10 cellular contexts compared by ENCODE assay signal in genomic region chr12:50246159-50246865, GRCh38. TPM values are rescaled to one million over a fixed set of nuclear protein-coding genes. Genes with fewer than 3 reads are reported as not detected.
DNase-seq lines count a peak whose midpoint lies in the region; ATAC-seq, FAIRE-seq and TF ChIP-seq lines count a peak whose summit lies in the region.
"Had no signal": no experiment of that assay in that cellular context is flagged by ENCODE, and none has a peak within 500 bp of the region (broad histone marks: within the 10 kb centered on the region; RNA-seq: fewer than 3 reads in every experiment).

No MANE protein-coding gene starts in this region.

- H3K4me1 ChIP-seq in gastroesophageal sphincter (peaks cover 3 to 49% (median 21%) of the 10 kb centered on the region in 3 donors), stomach (peaks cover 33 to 79% (median 64%) of the 10 kb centered on the region in 4 donors)

- no peak for FAIRE-seq in urothelium cell line (lab: Jason Lieb, UNC)
- FAIRE-seq: A204.1 had no signal

- H3K27me3 ChIP-seq in WERI-Rb-1 (ENCODE audit: insufficient read depth, low read depth, severe bottlenecking): no peaks in the 10 kb centered on the region
- no peaks in the 10 kb centered on the region for H3K27me3 ChIP-seq in gastroesophageal sphincter
- no peaks in the 10 kb centered on the region for H3K27me3 ChIP-seq in stomach

- intact Hi-C loops in stomach (cut with DNase I; ENCODE audit: low total_unique reads): no loop called here

- TF ChIP-seq EP300 in gastroesophageal sphincter (IDR thresholded peaks at IDR 0.05) (no peak), stomach (IDR thresholded peaks at IDR 0.05) (no peak)

- H3K27ac ChIP-seq in WERI-Rb-1 (peak overlapping the region; percentile 46), gastroesophageal sphincter (peak overlapping the region; percentile 56 to 79 (median 58)), stomach (peak overlapping the region; percentile 70 to 88 (median 77))

- no peak for ATAC-seq in gastroesophageal sphincter

- TF ChIP-seq POLR2A in gastroesophageal sphincter (IDR thresholded peaks at IDR 0.05) (no peak), stomach (IDR thresholded peaks at IDR 0.05) (no peak)

- no peak overlapping the region for H3K4me3 ChIP-seq in WERI-Rb-1 (ENCODE audit: low read depth, low read length)
- H3K4me3 ChIP-seq in gastroesophageal sphincter: no peak overlapping the region
- H3K4me3 ChIP-seq in stomach: no peak overlapping the region

- H3K36me3 ChIP-seq in WERI-Rb-1 (peaks cover 33% of the 10 kb centered on the region), gastroesophageal sphincter (peaks cover 0 to 15% of the 10 kb centered on the region in 2 donors), stomach (peaks cover 4 to 29% (median 14%) of the 10 kb centered on the region in 4 donors)

- peak; percentile 18 for DNase-seq in NCI-H82 (lab: John Stamatoyannopoulos, UW)
- DNase-seq in NCI-H82 treated with DMSO at 0.1 percent for 48 hours (lab: John Stamatoyannopoulos, UW; ENCODE audit: unreplicated experiment): no peak
- DNase-seq in WERI-Rb-1: peak; percentile 30
- no peak for DNase-seq in stomach
- DNase-seq in NCI-H2196 (lab: John Stamatoyannopoulos, UW; ENCODE audit: unreplicated experiment): no peak
- no peak for DNase-seq in GM13976 (ENCODE audit: low spot score)
- no peak for DNase-seq in urothelium cell line (ENCODE audit: low spot score)
- DNase-seq: stimulated activated CD4-positive, alpha-beta T cell treated with anti-CD3 and anti-CD28 coated beads, Interleukin-12 subunit alpha, Interleukin-12 subunit beta, amount 100 ng/mL, for 4 hours had no signal

- WGBS in gastroesophageal sphincter (ENCODE audit: low coverage in 1 of 2), 2 donors: 69 to 80% methylated on average over 7 of the region's 8 CpGs
- WGBS in stomach, 5 donors: 59 to 70% (median 63%) methylated on average over 8 of the region's 8 CpGs

- TF ChIP-seq CTCF in WERI-Rb-1 (IDR thresholded peaks at IDR 0.05; ENCODE audit: low read depth, low read length) (no peak), gastroesophageal sphincter (IDR thresholded peaks at IDR 0.05) (no peak), stomach (IDR thresholded peaks at IDR 0.05) (no peak), GM13976 (IDR thresholded peaks at IDR 0.05; ENCODE audit: borderline replicate concordance, control extremely low read depth, extremely low read depth, insufficient read depth, missing control alignments) (no peak)

- in situ Hi-C loops in GM13976 (cut with MboI; ENCODE audit: low sequenced_read_pairs, unreplicated experiment): no loop called here

- no peaks in the 10 kb centered on the region for H3K9me3 ChIP-seq in WERI-Rb-1 (ENCODE audit: severe bottlenecking)
- H3K9me3 ChIP-seq in gastroesophageal sphincter: no peaks in the 10 kb centered on the region
- no peaks in the 10 kb centered on the region for H3K9me3 ChIP-seq in stomach

RNA-seq across cellular contexts. Expression of gene LIMA1, which starts 37.0 kb away (rescaled TPM):
- total RNA-seq in gastroesophageal sphincter (10 to 100 TPM; 27.6 to 91.3 (median 64.6) TPM), stomach (100 to 1,000 TPM in 3 of 5 donors, 10 to 100 TPM in 2; 71.0 to 143 (median 132) TPM)
- polyA plus RNA-seq in stomach: 10 to 100 TPM; 28.7 to 72.4 (median 33.7) TPM

Comparison
In these comparisons a context has a peak if more than half of its experiments do, and no peak if none do; other contexts are left out.
1. DNase-seq: peak in NCI-H82 (single experiment) and WERI-Rb-1 (single experiment); none in NCI-H82 treated with DMSO at 0.1 percent for 48 hours (single experiment), stomach (single experiment), NCI-H2196 (single experiment), GM13976 (single experiment) and urothelium cell line (single experiment).
2. Peak in every context shown above with its lines, with median percentiles within 50 percentile points of each other: H3K27ac ChIP-seq.